Comparison of ENCODE assay signal across 8 cellular contexts in genomic region chr11:34105079-34105956, GRCh38. TPM values are rescaled to one million over a fixed set of nuclear protein-coding genes. Genes with fewer than 3 reads are reported as not detected.
A peak's percentile ranks its signal among the peaks of the same experiment; 100 is the strongest.
DNase-seq lines count a peak whose midpoint lies in the region; FAIRE-seq and TF ChIP-seq lines count a peak whose summit lies in the region.

TSS of gene NAT10 (plus strand) at chr11:34105629. CDS start at chr11:34108226, 2,597 bp downstream.

- intact Hi-C loops in activated naive CD4-positive, alpha-beta T cell treated with anti-CD3 and anti-CD28 coated beads for 36 hours (cut with micrococcal nuclease), result loop anchor here (1.0 kb wide), 7 partner anchors 54 to 944 kb away; partner anchors contain the start of genes ABTB2, APIP, CAPRIN1 and CAT

- peaks cover 13 to 23% of the 10 kb centered on the region in 2 experiments for H3K4me1 ChIP-seq in neutrophil (ENCODE audit: control insufficient read depth in 1 of 2, insufficient read depth in 1 of 2, low read depth in 1 of 2, low read length in 1 of 2)

- H3K27me3 Mint-ChIP-seq in HFFc6 (ENCODE audit: insufficient read depth), result peaks cover 13% of the 10 kb centered on the region
- no peaks in the 10 kb centered on the region for H3K27me3 Mint-ChIP-seq in activated naive CD4-positive, alpha-beta T cell treated with anti-CD3 and anti-CD28 coated beads for 36 hours (ENCODE audit: low read depth)

- H3K36me3 ChIP-seq in neutrophil, result peaks cover 14% of the 10 kb centered on the region

- H3K9me3 ChIP-seq in neutrophil, result no peaks in the 10 kb centered on the region

- peak within 1 kb of the TSS; percentile 99 for H3K27ac Mint-ChIP-seq in HFFc6
- H3K27ac Mint-ChIP-seq in activated naive CD4-positive, alpha-beta T cell treated with anti-CD3 and anti-CD28 coated beads for 36 hours, result peak within 1 kb of the TSS; percentile 94

- no peaks in the 10 kb centered on the region for H3K27me3 ChIP-seq in neutrophil

- H3K4me1 Mint-ChIP-seq in HFFc6 (ENCODE audit: low read depth), result peaks cover 37% of the 10 kb centered on the region
- peaks cover 51% of the 10 kb centered on the region for H3K4me1 Mint-ChIP-seq in activated naive CD4-positive, alpha-beta T cell treated with anti-CD3 and anti-CD28 coated beads for 36 hours (ENCODE audit: low read depth)

- peak within 1 kb of the TSS; percentile 71 for H3K4me3 ChIP-seq in GM08714 (ENCODE audit: low read length)
- H3K4me3 ChIP-seq in neutrophil (ENCODE audit: low read depth in 1 of 2, low read length in 1 of 2), result peak within 1 kb of the TSS; percentile 87 to 88

- CTCF ChIA-PET in activated naive CD4-positive, alpha-beta T cell treated with anti-CD3 and anti-CD28 coated beads for 36 hours (lab: Charles Lee), result interaction anchor here (0.7 to 2.3 kb wide), 3 partner anchors 10 to 108 kb away, joined by 3 to 12 read pairs (median 4); no protein-coding TSS in a partner anchor

- peaks cover 34% of the 10 kb centered on the region for H3K36me3 Mint-ChIP-seq in HFFc6 (ENCODE audit: low read depth)
- H3K36me3 Mint-ChIP-seq in activated naive CD4-positive, alpha-beta T cell treated with anti-CD3 and anti-CD28 coated beads for 36 hours (ENCODE audit: low read depth), result peaks cover 37% of the 10 kb centered on the region

- peak within 1 kb of the TSS; percentile 92 for H3K4me3 Mint-ChIP-seq in HFFc6
- peak within 1 kb of the TSS; percentile 94 for H3K4me3 Mint-ChIP-seq in activated naive CD4-positive, alpha-beta T cell treated with anti-CD3 and anti-CD28 coated beads for 36 hours

- DNase-seq in HFFc6 (peak; percentile 99), NAMALWA (ENCODE audit: low spot score) (peak; percentile 99), SK-N-DZ (ENCODE audit: low spot score) (peak; percentile 98), frontal cortex (ENCODE audit: low spot score in 2 of 2) (peak; percentile 62 to 81), substantia nigra (lab: John Stamatoyannopoulos, UW) (peak; percentile 74 to 94 (median 89))
- DNase-seq in activated naive CD4-positive, alpha-beta T cell treated with anti-CD3 and anti-CD28 coated beads for 36 hours, result peak; percentile 98

- peak; percentile 39 for TF ChIP-seq CTCF in HFFc6 (IDR thresholded peaks at IDR 0.05)
- TF ChIP-seq CTCF in neutrophil (IDR thresholded peaks at IDR 0.05), result peak; percentile 48

- no peak for FAIRE-seq in frontal cortex (lab: Jason Lieb, UNC)

- H3K9me3 Mint-ChIP-seq in HFFc6, result no peaks in the 10 kb centered on the region
- H3K9me3 Mint-ChIP-seq in activated naive CD4-positive, alpha-beta T cell treated with anti-CD3 and anti-CD28 coated beads for 36 hours, result no peaks in the 10 kb centered on the region

- H3K27ac ChIP-seq in neutrophil, result peak within 1 kb of the TSS; percentile 88
- peak within 1 kb of the TSS; percentile 94 for H3K27ac ChIP-seq in substantia nigra (ENCODE audit: low read depth, low read length, poor library complexity, severe bottlenecking)

RNA-seq across cellular contexts. Expression of gene NAT10, which starts in this region (rescaled TPM):
- 10 to 100 TPM; 46.9 to 61.2 (median 54.9) TPM for total RNA-seq in HFFc6 (2021; fragmentation: NEBNext Ultra II Directional; extraction: Animal tissue kit (Norgen Biotek cat#: 25700))
- polyA plus RNA-seq in SK-N-DZ (2014; cell fraction: cytosol; rRNA removed), result 30.3 and 33.1 TPM in 2 replicates
- 34.8 and 46.8 TPM in 2 replicates for polyA plus RNA-seq in SK-N-DZ (2014; cell fraction: nucleus; rRNA removed)
- 10 to 100 TPM; 91.0 to 93.3 TPM for total RNA-seq in activated naive CD4-positive, alpha-beta T cell treated with anti-CD3 and anti-CD28 coated beads for 36 hours
- 14.7 TPM for total RNA-seq in frontal cortex

Comparison
In these comparisons a context has a peak if more than half of its experiments do, and no peak if none do; other contexts are left out.
1. Peak in every context shown above with its lines: DNase-seq, H3K4me3 ChIP-seq and H3K27ac ChIP-seq.